In genomic region chr6:160386869-160387518, GRCh38 we compare ENCODE assay signal across 14 cellular contexts. TPM values are rescaled to one million over a fixed set of nuclear protein-coding genes. Genes with fewer than 3 reads are reported as not detected.
DNase-seq lines count a peak whose midpoint lies in the region; ATAC-seq and TF ChIP-seq lines count a peak whose summit lies in the region.
"Had no signal": no experiment of that assay in that cellular context is flagged by ENCODE, and none has a peak within 500 bp of the region (broad histone marks: within the 10 kb centered on the region; RNA-seq: fewer than 3 reads in every experiment).

No MANE protein-coding gene starts in this region.

- H3K27me3 ChIP-seq in uterus, result no peaks in the 10 kb centered on the region

- TF ChIP-seq CTCF in epithelial cell of proximal tubule (conservative IDR thresholded peaks at IDR 0.05; ENCODE audit: low read depth, low read length) (peak; percentile 25), mucosa of descending colon (IDR thresholded peaks at IDR 0.05) (no peak), uterus (IDR thresholded peaks at IDR 0.05) (no peak)

- no peaks in the 10 kb centered on the region for H3K36me3 ChIP-seq in mucosa of descending colon (ENCODE audit: low read depth)
- no peaks in the 10 kb centered on the region for H3K36me3 ChIP-seq in uterus
- H3K36me3 ChIP-seq: HAP-1 had no signal

- TF ChIP-seq POLR2A in uterus (IDR thresholded peaks at IDR 0.05), result no peak

- H3K27ac ChIP-seq in uterus, result peak overlapping the region; percentile 31 to 72

- intact Hi-C loops in mucosa of descending colon (cut with DNase I, micrococcal nuclease), result no loop called here
- intact Hi-C loops in uterus (cut with DNase I; ENCODE audit: low total_unique reads), result no loop called here

- peaks cover 0 to 2% of the 10 kb centered on the region in 2 donors for H3K9me3 Mint-ChIP-seq in effector memory CD8-positive, alpha-beta T cell

- H3K4me1 ChIP-seq in mucosa of descending colon (ENCODE audit: low read depth) (peaks cover under 1% of the 10 kb centered on the region), uterus (peaks cover 5 to 12% of the 10 kb centered on the region in 2 donors)
- H3K4me1 ChIP-seq: HAP-1 had no signal

- H3K36me3 Mint-ChIP-seq in effector memory CD8-positive, alpha-beta T cell (ENCODE audit: insufficient read depth), result no peaks in the 10 kb centered on the region

- peaks cover 30 to 39% of the 10 kb centered on the region in 2 donors for H3K27me3 Mint-ChIP-seq in effector memory CD8-positive, alpha-beta T cell

- peaks cover 3% of the 10 kb centered on the region for H3K9me3 ChIP-seq in mucosa of descending colon
- no peaks in the 10 kb centered on the region for H3K9me3 ChIP-seq in uterus
- H3K9me3 ChIP-seq: HAP-1 had no signal

- H3K27ac Mint-ChIP-seq in effector memory CD8-positive, alpha-beta T cell, result no peak overlapping the region

- DNase-seq in NCI-H226 (peak; percentile 43), epithelial cell of proximal tubule (ENCODE audit: low read depth) (no peak), mucosa of descending colon (no peak), uterus (peak in 1 of 2 donors; percentile 67), putamen (ENCODE audit: low spot score) (no peak)
- DNase-seq in effector memory CD8-positive, alpha-beta T cell, result no peak
- DNase-seq: activated CD8-positive, alpha-beta memory T cell treated with anti-CD3 and anti-CD28 coated beads, Interleukin-2, amount 50 U/mL, for 4 hours; amygdala; midbrain; NCI-H1092; NCI-H82; T-helper 2 cell had no signal

- H3K4me3 ChIP-seq in epithelial cell of proximal tubule (ENCODE audit: low read depth, low read length) (no peak overlapping the region), mucosa of descending colon (no peak overlapping the region), uterus (no peak overlapping the region)
- H3K4me3 ChIP-seq: HAP-1 had no signal

- ATAC-seq in mucosa of descending colon (peak; percentile 84), GM18517 (IDR thresholded peaks at IDR 0.05; ENCODE audit: unreplicated experiment) (no peak)
- no peak for ATAC-seq in effector memory CD8-positive, alpha-beta T cell (replicated peaks)

- peaks cover 0 to 3% of the 10 kb centered on the region in 2 donors for H3K4me1 Mint-ChIP-seq in effector memory CD8-positive, alpha-beta T cell (ENCODE audit: low read depth in 2 of 2)

- no peak overlapping the region for H3K4me3 Mint-ChIP-seq in effector memory CD8-positive, alpha-beta T cell

RNA-seq across cellular contexts. Expression of gene SLC22A3, which starts 38.8 kb away (rescaled TPM):
- total RNA-seq in epithelial cell of proximal tubule, result 2.2 and 4.2 TPM in 2 replicates
- 1 to 10 TPM; 1.4 to 7.3 (median 1.6) TPM for total RNA-seq in mucosa of descending colon
- 10 to 100 TPM; 16.1 to 39.2 (median 28.1) TPM for total RNA-seq in uterus
